Comparison of ENCODE assay signal across 9 cellular contexts in the genomic region with DNA sequence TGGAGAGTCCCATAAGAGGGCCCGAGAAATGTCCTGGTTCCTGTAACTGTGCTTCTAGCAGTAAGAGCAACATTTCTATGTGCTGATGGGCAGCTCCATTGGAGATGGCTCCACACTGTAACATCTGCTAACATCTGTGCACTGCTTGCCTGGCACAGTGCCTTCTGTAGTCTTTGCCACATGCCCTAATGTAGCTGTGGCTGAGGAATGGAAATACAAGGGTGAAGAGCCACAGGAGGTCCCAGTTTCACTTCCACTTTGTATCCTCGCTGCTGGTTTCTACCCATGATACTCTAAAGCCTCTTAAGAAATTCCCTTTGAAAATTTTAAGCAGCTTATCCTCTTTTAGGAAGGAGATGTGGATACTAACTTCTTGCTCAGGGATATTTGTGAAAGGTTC.
A peak's percentile ranks its signal among the peaks of the same experiment; 100 is the strongest.
DNase-seq lines count a peak whose midpoint lies in the region; ATAC-seq and TF ChIP-seq lines count a peak whose summit lies in the region.
"Had no signal": no experiment of that assay in that cellular context is flagged by ENCODE, and none has a peak within 500 bp of the region (broad histone marks: within the 10 kb centered on the region; RNA-seq: fewer than 3 reads in every experiment).

No MANE protein-coding gene starts in this region.

- no peaks in the 10 kb centered on the region for H3K9me3 ChIP-seq in muscle layer of duodenum (ENCODE audit: control insufficient read depth in 1 of 2, low read length in 2 of 2)
- no peaks in the 10 kb centered on the region for H3K9me3 ChIP-seq in vagina

- H3K36me3 ChIP-seq in muscle layer of duodenum (ENCODE audit: control insufficient read depth in 1 of 2, insufficient read depth in 2 of 2, low read length in 2 of 2) (no peaks in the 10 kb centered on the region), vagina (no peaks in the 10 kb centered on the region)

- H3K4me1 ChIP-seq in muscle layer of duodenum (ENCODE audit: control insufficient read depth in 1 of 2, insufficient read depth in 2 of 2, low read length in 2 of 2): no peaks in the 10 kb centered on the region
- no peaks in the 10 kb centered on the region for H3K4me1 ChIP-seq in vagina

- peak; percentile 92 for ATAC-seq in GM18861 (IDR thresholded peaks at IDR 0.05; ENCODE audit: unreplicated experiment)
- ATAC-seq in HG02571 (IDR thresholded peaks at IDR 0.05; ENCODE audit: unreplicated experiment): peak; percentile 95

- DNase-seq in NB4 (ENCODE audit: low read depth) (peak; percentile 82), NCI-H345 (lab: John Stamatoyannopoulos, UW) (no peak), vagina (ENCODE audit: extremely low spot score in 2 of 2) (no peak)
- DNase-seq in activated T-cell treated with anti-CD3 and anti-CD28 coated beads, Interleukin-2, amount 50 U/mL, for 24 hours: no peak
- no peak for DNase-seq in activated CD8-positive, alpha-beta memory T cell treated with anti-CD3 and anti-CD28 coated beads for 24 hours

- H3K36me3 Mint-ChIP-seq in activated T-cell treated with anti-CD3 and anti-CD28 coated beads, Interleukin-2, amount 50 U/mL, for 24 hours (ENCODE audit: low read depth): no peaks in the 10 kb centered on the region

- no peaks in the 10 kb centered on the region for H3K9me3 Mint-ChIP-seq in activated T-cell treated with anti-CD3 and anti-CD28 coated beads, Interleukin-2, amount 50 U/mL, for 24 hours
- H3K9me3 Mint-ChIP-seq: IgD-negative memory B cell had no signal

- intact Hi-C loops in vagina (cut with DNase I): no loop called here

- no peaks in the 10 kb centered on the region for H3K27me3 ChIP-seq in muscle layer of duodenum (ENCODE audit: low read depth, low read length)
- H3K27me3 ChIP-seq in vagina: no peaks in the 10 kb centered on the region

- no peak overlapping the region for H3K4me3 ChIP-seq in NB4 (ENCODE audit: low read depth, low read length)
- peak overlapping the region; percentile 3 to 9 for H3K4me3 ChIP-seq in muscle layer of duodenum (ENCODE audit: low read depth in 1 of 2, low read length in 2 of 2)
- H3K4me3 ChIP-seq in vagina: no peak overlapping the region

- H3K27ac Mint-ChIP-seq in activated T-cell treated with anti-CD3 and anti-CD28 coated beads, Interleukin-2, amount 50 U/mL, for 24 hours: no peak overlapping the region
- H3K27ac Mint-ChIP-seq: IgD-negative memory B cell had no signal

- no peaks in the 10 kb centered on the region for H3K27me3 Mint-ChIP-seq in activated T-cell treated with anti-CD3 and anti-CD28 coated beads, Interleukin-2, amount 50 U/mL, for 24 hours
- H3K27me3 Mint-ChIP-seq: IgD-negative memory B cell had no signal

- H3K27ac ChIP-seq in muscle layer of duodenum (ENCODE audit: low read length) (peak overlapping the region; percentile 57), vagina (no peak overlapping the region)

- no peak for TF ChIP-seq POLR2A in NB4 (IDR thresholded peaks at IDR 0.05; ENCODE audit: extremely low read depth, insufficient read length)
- no peak for TF ChIP-seq POLR2A in vagina (IDR thresholded peaks at IDR 0.05)

- no peak overlapping the region for H3K4me3 Mint-ChIP-seq in activated T-cell treated with anti-CD3 and anti-CD28 coated beads, Interleukin-2, amount 50 U/mL, for 24 hours

- TF ChIP-seq CTCF in NB4 (IDR thresholded peaks at IDR 0.05; ENCODE audit: low read depth, low read length) (no peak), vagina (IDR thresholded peaks at IDR 0.05) (no peak)

- H3K4me1 Mint-ChIP-seq in activated T-cell treated with anti-CD3 and anti-CD28 coated beads, Interleukin-2, amount 50 U/mL, for 24 hours (ENCODE audit: low read depth): peaks cover 3% of the 10 kb centered on the region

Comparison
In these comparisons a context has a peak if more than half of its experiments do, and no peak if none do; other contexts are left out.
1. H3K4me3 ChIP-seq: peak in muscle layer of duodenum (2 of 2); none in NB4 (single experiment) and vagina (0 of 2).